ENCODE assay signal across 9 cellular contexts in the genomic region with DNA sequence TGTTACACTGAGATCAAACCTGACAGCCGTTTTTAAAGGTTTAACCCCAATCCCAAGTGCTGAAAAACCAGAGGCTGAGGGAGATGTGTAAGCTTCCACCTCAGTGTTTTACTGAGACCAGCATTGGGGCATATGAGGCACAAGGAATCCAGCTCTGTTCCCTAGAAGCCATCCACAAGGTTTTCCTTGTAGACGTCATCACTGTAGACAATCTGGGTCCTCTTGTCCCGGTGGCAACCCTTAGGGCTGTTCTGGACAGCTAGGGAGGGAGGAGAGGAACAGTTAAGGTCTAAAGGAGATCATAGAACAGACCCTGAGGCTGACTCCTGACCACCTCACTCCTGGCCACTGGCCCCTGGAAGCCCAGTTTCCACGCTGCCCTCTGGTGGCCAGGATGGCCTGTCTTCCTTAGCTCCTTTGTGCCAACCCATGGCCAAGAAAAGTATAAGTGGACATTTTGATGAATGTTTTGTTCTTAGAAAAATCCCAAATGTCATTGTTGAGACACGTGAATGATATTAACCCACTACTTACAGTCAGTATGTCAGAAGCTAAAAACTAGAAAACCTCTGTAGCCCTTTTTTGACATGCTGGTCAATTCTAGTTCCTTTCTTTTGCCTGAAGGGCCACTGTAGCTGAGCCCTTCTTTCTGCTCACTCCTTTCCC. TPM values are rescaled to one million over a fixed set of nuclear protein-coding genes. Genes with fewer than 3 reads are reported as not detected.
A peak's percentile ranks its signal among the peaks of the same experiment; 100 is the strongest.
DNase-seq lines count a peak whose midpoint lies in the region; ATAC-seq and TF ChIP-seq lines count a peak whose summit lies in the region.
"Had no signal": no experiment of that assay in that cellular context is flagged by ENCODE, and none has a peak within 500 bp of the region (broad histone marks: within the 10 kb centered on the region; RNA-seq: fewer than 3 reads in every experiment).

No MANE protein-coding gene starts in this region.

- no peak for TF ChIP-seq EP300 in ovary (IDR thresholded peaks at IDR 0.05)

- H3K4me3 ChIP-seq in ovary = no peak overlapping the region

- peak overlapping the region; percentile 59 for H3K27ac Mint-ChIP-seq in activated T-cell treated with anti-CD3 and anti-CD28 coated beads, Interleukin-2, amount 50 U/mL, for 24 hours
- H3K27ac Mint-ChIP-seq: activated naive CD8-positive, alpha-beta T cell had no signal

- H3K9me3 ChIP-seq in ovary = no peaks in the 10 kb centered on the region

- no peaks in the 10 kb centered on the region for H3K4me1 ChIP-seq in ovary (ENCODE audit: insufficient read depth)

- H3K36me3 Mint-ChIP-seq in activated T-cell treated with anti-CD3 and anti-CD28 coated beads, Interleukin-2, amount 50 U/mL, for 24 hours (ENCODE audit: low read depth) = peaks cover 67% of the 10 kb centered on the region

- WGBS in ovary, 3 donors = 46 to 50% (median 46%) methylated on average over 5 of the region's 5 CpGs

- DNase-seq in NOMO-1 treated with DMSO at 0.1 percent for 48 hours (lab: John Stamatoyannopoulos, UW; ENCODE audit: unreplicated experiment) (peak; percentile 23), NOMO-1 treated with dmso at 0.1 percent for 144 hours (lab: John Stamatoyannopoulos, UW; ENCODE audit: unreplicated experiment) (no peak), NCI-H1092 treated with DMSO at 0.1 percent for 48 hours (lab: John Stamatoyannopoulos, UW) (peak; percentile 0), foreskin melanocyte (peak; percentile 40), ovary (peak; percentile 56 to 79 (median 68)), NCI-H446 (lab: John Stamatoyannopoulos, UW) (no peak)
- peak; percentile 55 for DNase-seq in activated T-cell treated with anti-CD3 and anti-CD28 coated beads, Interleukin-2, amount 50 U/mL, for 24 hours

- no peak for TF ChIP-seq POLR2A in ovary (IDR thresholded peaks at IDR 0.05)

- TF ChIP-seq CTCF in ovary (IDR thresholded peaks at IDR 0.05) = peak in 2 of 3 donors; percentile 55 to 58

- H3K27ac ChIP-seq in ovary = no peak overlapping the region

- no peaks in the 10 kb centered on the region for H3K27me3 ChIP-seq in ovary

- H3K4me3 Mint-ChIP-seq in activated T-cell treated with anti-CD3 and anti-CD28 coated beads, Interleukin-2, amount 50 U/mL, for 24 hours = no peak overlapping the region
- H3K4me3 Mint-ChIP-seq: activated naive CD8-positive, alpha-beta T cell had no signal

- peaks cover 2% of the 10 kb centered on the region for H3K36me3 ChIP-seq in ovary

- intact Hi-C loops in ovary (cut with DNase I) = loop anchor here in 3 of 4 donors (5.0 to 10.0 kb wide), 2 partner anchors 45 to 47 kb away; partner anchors contain the start of gene ZBTB12 (in 2 of the 3)

- no peaks in the 10 kb centered on the region for H3K9me3 Mint-ChIP-seq in activated T-cell treated with anti-CD3 and anti-CD28 coated beads, Interleukin-2, amount 50 U/mL, for 24 hours

- H3K4me1 Mint-ChIP-seq in activated T-cell treated with anti-CD3 and anti-CD28 coated beads, Interleukin-2, amount 50 U/mL, for 24 hours (ENCODE audit: low read depth) = peaks cover 6% of the 10 kb centered on the region

- no peaks in the 10 kb centered on the region for H3K27me3 Mint-ChIP-seq in activated T-cell treated with anti-CD3 and anti-CD28 coated beads, Interleukin-2, amount 50 U/mL, for 24 hours
- H3K27me3 Mint-ChIP-seq: activated naive CD8-positive, alpha-beta T cell had no signal

- ATAC-seq in HG02759 (IDR thresholded peaks at IDR 0.05; ENCODE audit: unreplicated experiment) = no peak

RNA-seq across cellular contexts. Expression of gene CFB, which starts 6.4 kb away (rescaled TPM):
- total RNA-seq in ovary = 100 to 1,000 TPM in 1 of 7 donors, 10 to 100 TPM in 6; 11.3 to 231 (median 23.8) TPM
- 10 to 100 TPM; 19.1 to 20.4 TPM for polyA plus RNA-seq in ovary

RNA-seq across cellular contexts. Expression of gene NELFE, which starts 6.5 kb away (rescaled TPM):
- total RNA-seq in ovary = 10 to 100 TPM; 59.2 to 75.0 (median 65.8) TPM
- 10 to 100 TPM; 54.8 to 84.5 TPM for polyA plus RNA-seq in ovary

RNA-seq across cellular contexts. Expression of gene SKIC2, which starts 6.7 kb away (rescaled TPM):
- 10 to 100 TPM; 37.2 to 59.4 (median 51.5) TPM for total RNA-seq in ovary
- 10 to 100 TPM; 24.6 to 36.3 TPM for polyA plus RNA-seq in ovary

RNA-seq across cellular contexts. Expression of gene DXO, which starts 19.7 kb away (rescaled TPM):
- 10 to 100 TPM; 22.3 to 42.8 (median 26.7) TPM for total RNA-seq in ovary
- 10 to 100 TPM; 11.7 to 29.3 TPM for polyA plus RNA-seq in ovary

RNA-seq across cellular contexts. Expression of gene C2, which starts 24.8 kb away (rescaled TPM):
- 10 to 100 TPM in 4 of 7 donors, 1 to 10 TPM in 3; 1.4 to 23.0 (median 11.4) TPM for total RNA-seq in ovary
- 10 to 100 TPM in 1 of 2 donors, 1 to 10 TPM in 1; 8.6 to 32.6 TPM for polyA plus RNA-seq in ovary

Comparison
In these comparisons a context has a peak if more than half of its experiments do, and no peak if none do; other contexts are left out.
1. DNase-seq: peak in NOMO-1 treated with DMSO at 0.1 percent for 48 hours (single experiment), NCI-H1092 treated with DMSO at 0.1 percent for 48 hours (single experiment), activated T-cell treated with anti-CD3 and anti-CD28 coated beads, Interleukin-2, amount 50 U/mL, for 24 hours (single experiment), foreskin melanocyte (single experiment) and ovary (5 of 5); none in NOMO-1 treated with dmso at 0.1 percent for 144 hours (single experiment) and NCI-H446 (0 of 2).